Comparison of ENCODE assay signal across 1 cellular context in genomic region chr6:33672808-33673207, GRCh38.
TF ChIP-seq lines count a peak whose summit lies in the region.

No MANE protein-coding gene starts in this region.

TF ChIP-seq in IMR-90, 13 proteins besides CTCF, POLR2A, EP300 and RAD21 (continued from another document):
- peak; percentile 35; the same call in 1 of the 2 replicates for TF ChIP-seq CEBPB (IDR thresholded peaks at IDR 0.05; ENCODE audit: low read depth, low read length)
- TF ChIP-seq MAZ (IDR thresholded peaks at IDR 0.05; ENCODE audit: borderline replicate concordance, low read depth, low read length), result peak; percentile 66; the same call in 1 of the 2 replicates
- TF ChIP-seq, protein P1, sequence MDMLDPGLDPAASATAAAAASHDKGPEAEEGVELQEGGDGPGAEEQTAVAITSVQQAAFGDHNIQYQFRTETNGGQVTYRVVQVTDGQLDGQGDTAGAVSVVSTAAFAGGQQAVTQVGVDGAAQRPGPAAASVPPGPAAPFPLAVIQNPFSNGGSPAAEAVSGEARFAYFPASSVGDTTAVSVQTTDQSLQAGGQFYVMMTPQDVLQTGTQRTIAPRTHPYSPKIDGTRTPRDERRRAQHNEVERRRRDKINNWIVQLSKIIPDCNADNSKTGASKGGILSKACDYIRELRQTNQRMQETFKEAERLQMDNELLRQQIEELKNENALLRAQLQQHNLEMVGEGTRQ (IDR thresholded peaks at IDR 0.05; ENCODE audit: low read depth, low read length), result no peak
- TF ChIP-seq FOS (IDR thresholded peaks at IDR 0.05; ENCODE audit: low read depth, low read length), result peak; percentile 93
- peak; percentile 61 for TF ChIP-seq RCOR1 (IDR thresholded peaks at IDR 0.05; ENCODE audit: insufficient replicate concordance, low read length)
- TF ChIP-seq MAFK (IDR thresholded peaks at IDR 0.05; ENCODE audit: low read depth, low read length), result no peak
- TF ChIP-seq NFE2L2 (IDR thresholded peaks at IDR 0.05; ENCODE audit: low read depth, low read length), result no peak
- TF ChIP-seq SMC3 (IDR thresholded peaks at IDR 0.05; ENCODE audit: low read depth, low read length), result peak; percentile 64
- TF ChIP-seq BHLHE40 (IDR thresholded peaks at IDR 0.05; ENCODE audit: low read depth, low read length), result peak; percentile 38; the same call in 1 of the 2 replicates
- no peak for TF ChIP-seq CHD1 (IDR thresholded peaks at IDR 0.05; ENCODE audit: low read depth, low read length)
- TF ChIP-seq, protein P2, sequence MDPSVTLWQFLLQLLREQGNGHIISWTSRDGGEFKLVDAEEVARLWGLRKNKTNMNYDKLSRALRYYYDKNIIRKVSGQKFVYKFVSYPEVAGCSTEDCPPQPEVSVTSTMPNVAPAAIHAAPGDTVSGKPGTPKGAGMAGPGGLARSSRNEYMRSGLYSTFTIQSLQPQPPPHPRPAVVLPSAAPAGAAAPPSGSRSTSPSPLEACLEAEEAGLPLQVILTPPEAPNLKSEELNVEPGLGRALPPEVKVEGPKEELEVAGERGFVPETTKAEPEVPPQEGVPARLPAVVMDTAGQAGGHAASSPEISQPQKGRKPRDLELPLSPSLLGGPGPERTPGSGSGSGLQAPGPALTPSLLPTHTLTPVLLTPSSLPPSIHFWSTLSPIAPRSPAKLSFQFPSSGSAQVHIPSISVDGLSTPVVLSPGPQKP (IDR thresholded peaks at IDR 0.05; ENCODE audit: borderline replicate concordance, low read depth, low read length), result no peak
- no peak for TF ChIP-seq MXI1 (IDR thresholded peaks at IDR 0.05; ENCODE audit: borderline replicate concordance, low read depth, low read length)
